ENCODE assay signal across 8 cellular contexts in genomic region chr2:118633371-118633770, GRCh38.
"Had no signal": no experiment of that assay in that cellular context is flagged by ENCODE, and none has a peak within 500 bp of the region (broad histone marks: within the 10 kb centered on the region; RNA-seq: fewer than 3 reads in every experiment).

No MANE protein-coding gene starts in this region.

- H3K4me3 ChIP-seq: GM23248, HAP-1, K562 had no signal

- ATAC-seq: HCT116 had no signal

- DNase-seq: GM23248, HFFc6, IMR-90, KG1 had no signal

- H3K27ac ChIP-seq: GM23248 had no signal

- H3K9me3 Mint-ChIP-seq: HFFc6 had no signal

- H3K36me3 ChIP-seq: HAP-1 had no signal

- FAIRE-seq: HTR-8/SVneo, K562 had no signal

- H3K9me3 ChIP-seq: HAP-1 had no signal

- H3K27ac Mint-ChIP-seq: HFFc6 had no signal

- H3K9ac ChIP-seq: GM23248 had no signal

- H3K4me3 Mint-ChIP-seq: HFFc6 had no signal

- H3K4me1 ChIP-seq: HAP-1 had no signal

- H2AFZ ChIP-seq: GM23248 had no signal
